23 cellular contexts compared by ENCODE assay signal in genomic region chr10:13920465-13920864, GRCh38.
"Had no signal": no experiment of that assay in that cellular context is flagged by ENCODE, and none has a peak within 500 bp of the region (broad histone marks: within the 10 kb centered on the region; RNA-seq: fewer than 3 reads in every experiment).

No MANE protein-coding gene starts in this region.

- H3K27ac Mint-ChIP-seq: activated CD4-positive, alpha-beta memory T cell treated with anti-CD3 and anti-CD28 coated beads, Interleukin-2, amount 10 ng/mL, durations not matched to agents 7 days and 5 days; activated CD4-positive, alpha-beta T cell treated with anti-CD3 and anti-CD28 coated beads, Interleukin-2, amount 10 ng/mL, durations not matched to agents 7 days and 5 days; activated naive CD8-positive, alpha-beta T cell treated with anti-CD3 and anti-CD28 coated beads, Interleukin-2, amount 10 ng/mL, durations not matched to agents 7 days and 5 days; activated T-helper 17 cell treated with anti-CD3 and anti-CD28 coated beads, Interleukin-2, amount 50 U/mL, for 72 hours; brain had no signal

- H3K4me1 Mint-ChIP-seq: activated CD4-positive, alpha-beta memory T cell treated with anti-CD3 and anti-CD28 coated beads, Interleukin-2, amount 10 ng/mL, durations not matched to agents 7 days and 5 days; activated CD4-positive, alpha-beta T cell treated with anti-CD3 and anti-CD28 coated beads, Interleukin-2, amount 10 ng/mL, durations not matched to agents 7 days and 5 days; activated naive CD8-positive, alpha-beta T cell treated with anti-CD3 and anti-CD28 coated beads, Interleukin-2, amount 10 ng/mL, durations not matched to agents 7 days and 5 days; activated T-helper 17 cell treated with anti-CD3 and anti-CD28 coated beads, Interleukin-2, amount 50 U/mL, for 72 hours had no signal

- H3K27me3 Mint-ChIP-seq: activated CD4-positive, alpha-beta memory T cell treated with anti-CD3 and anti-CD28 coated beads, Interleukin-2, amount 10 ng/mL, durations not matched to agents 7 days and 5 days; activated T-helper 17 cell treated with anti-CD3 and anti-CD28 coated beads, Interleukin-2, amount 50 U/mL, for 72 hours had no signal

- H3K9me3 Mint-ChIP-seq: activated CD4-positive, alpha-beta memory T cell treated with anti-CD3 and anti-CD28 coated beads, Interleukin-2, amount 10 ng/mL, durations not matched to agents 7 days and 5 days; activated CD4-positive, alpha-beta T cell treated with anti-CD3 and anti-CD28 coated beads, Interleukin-2, amount 10 ng/mL, durations not matched to agents 7 days and 5 days; activated naive CD4-positive, alpha-beta T cell treated with anti-CD3 and anti-CD28 coated beads, Interleukin-2, amount 50 U/mL, for 72 hours; activated naive CD8-positive, alpha-beta T cell treated with anti-CD3 and anti-CD28 coated beads, Interleukin-2, amount 10 ng/mL, durations not matched to agents 7 days and 5 days; activated T-cell treated with anti-CD3 and anti-CD28 coated beads, Interleukin-2, amount 50 U/mL, for 4 hours; activated T-helper 17 cell treated with anti-CD3 and anti-CD28 coated beads, Interleukin-2, amount 50 U/mL, for 72 hours; brain had no signal

- H3K4me3 Mint-ChIP-seq: activated CD4-positive, alpha-beta memory T cell treated with anti-CD3 and anti-CD28 coated beads, Interleukin-2, amount 10 ng/mL, durations not matched to agents 7 days and 5 days; activated CD4-positive, alpha-beta T cell treated with anti-CD3 and anti-CD28 coated beads, Interleukin-2, amount 10 ng/mL, durations not matched to agents 7 days and 5 days; activated naive CD8-positive, alpha-beta T cell treated with anti-CD3 and anti-CD28 coated beads, Interleukin-2, amount 10 ng/mL, durations not matched to agents 7 days and 5 days; activated T-cell treated with anti-CD3 and anti-CD28 coated beads, Interleukin-2, amount 50 U/mL, for 4 hours; activated T-helper 17 cell treated with anti-CD3 and anti-CD28 coated beads, Interleukin-2, amount 50 U/mL, for 72 hours; brain had no signal

- DNase-seq: activated CD4-positive, alpha-beta memory T cell treated with anti-CD3 and anti-CD28 coated beads, Interleukin-2, amount 10 ng/mL, durations not matched to agents 7 days and 5 days; activated CD4-positive, alpha-beta T cell treated with anti-CD3 and anti-CD28 coated beads for 1 hour; activated CD4-positive, alpha-beta T cell treated with anti-CD3 and anti-CD28 coated beads for 4 hours; activated CD4-positive, alpha-beta T cell treated with anti-CD3 and anti-CD28 coated beads, Interleukin-2, amount 10 ng/mL, durations not matched to agents 7 days and 5 days; activated CD4-positive, alpha-beta T cell treated with anti-CD3 and anti-CD28 coated beads, Interleukin-2, amount 50 U/mL, for 4 hours; activated CD4-positive, CD25-positive, alpha-beta regulatory T cell; activated effector memory CD4-positive, alpha-beta T cell treated with Interleukin-2 at 50 U/mL for 16 hours; activated gamma-delta T cell treated with Interleukin-2 at 50 U/mL for 16 hours; activated naive CD4-positive, alpha-beta T cell treated with Interleukin-2 at 50 U/mL for 16 hours; activated naive CD8-positive, alpha-beta T cell treated with anti-CD3 and anti-CD28 coated beads, Interleukin-2, amount 10 ng/mL, durations not matched to agents 7 days and 5 days; activated T-cell treated with anti-CD3 and anti-CD28 coated beads, Interleukin-2, amount 50 U/mL, for 4 hours; central memory CD4-positive, alpha-beta T cell; cerebellar nuclear complex; colonic mucosa; effector CD8-positive, alpha-beta T cell; esophagus squamous epithelium; foreskin melanocyte; heart right ventricle; T-helper 2 cell had no signal

- H3K36me3 Mint-ChIP-seq: activated naive CD4-positive, alpha-beta T cell treated with anti-CD3 and anti-CD28 coated beads, Interleukin-2, amount 50 U/mL, for 72 hours; activated naive CD8-positive, alpha-beta T cell treated with anti-CD3 and anti-CD28 coated beads, Interleukin-2, amount 10 ng/mL, durations not matched to agents 7 days and 5 days had no signal

- ATAC-seq: activated naive CD4-positive, alpha-beta T cell treated with anti-CD3 and anti-CD28 coated beads, Interleukin-2, amount 50 U/mL, for 72 hours; activated T-cell treated with anti-CD3 and anti-CD28 coated beads, Interleukin-2, amount 50 U/mL, for 4 hours; activated T-helper 17 cell treated with anti-CD3 and anti-CD28 coated beads, Interleukin-2, amount 50 U/mL, for 72 hours; gastroesophageal sphincter; heart right ventricle had no signal
